ENCODE assay signal across 19 cellular contexts in the genomic region with DNA sequence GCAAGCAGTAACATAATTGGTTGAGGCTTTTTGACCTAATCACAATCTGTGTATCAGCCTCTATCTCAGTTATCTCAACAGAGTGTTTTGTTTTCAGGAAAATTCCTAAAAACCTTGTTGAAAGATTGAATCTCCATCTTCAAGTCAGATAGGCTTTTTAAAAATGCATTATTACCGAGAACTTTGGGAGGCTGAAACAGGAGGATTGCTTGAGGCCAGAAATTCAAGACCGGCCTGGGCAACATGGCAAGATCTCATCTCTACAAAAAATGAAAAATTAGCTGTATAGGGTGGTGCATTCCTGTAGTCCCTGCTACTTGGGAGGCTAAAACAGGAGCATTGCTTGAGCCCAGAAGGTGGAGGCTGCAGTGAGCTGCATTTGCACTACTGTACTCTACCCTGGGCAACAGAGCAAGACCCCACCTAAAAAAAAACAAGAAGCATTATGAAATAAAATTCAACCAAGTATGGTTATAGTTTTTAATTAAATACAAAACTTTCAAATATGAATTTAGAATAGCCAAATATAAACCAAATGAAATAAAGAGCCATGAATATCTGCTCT.
DNase-seq lines count a peak whose midpoint lies in the region; ATAC-seq, FAIRE-seq and TF ChIP-seq lines count a peak whose summit lies in the region.
"Had no signal": no experiment of that assay in that cellular context is flagged by ENCODE, and none has a peak within 500 bp of the region (broad histone marks: within the 10 kb centered on the region; RNA-seq: fewer than 3 reads in every experiment).

No MANE protein-coding gene starts in this region.

- no peak overlapping the region for H2AK5ac ChIP-seq in IMR-90 (ENCODE audit: low read depth, low read length)

- H3K4me3 ChIP-seq in IMR-90 (ENCODE audit: insufficient read depth, low read depth, low read length) (no peak overlapping the region), K562 (no peak overlapping the region), smooth muscle cell (no peak overlapping the region)
- H3K4me3 ChIP-seq: GM23338, HAP-1, MG63 had no signal

- H2BK120ac ChIP-seq in IMR-90 (ENCODE audit: low read depth, low read length), result no peak overlapping the region

- H3K9me3 Mint-ChIP-seq in activated CD4-positive, alpha-beta memory T cell treated with anti-CD3 and anti-CD28 coated beads for 36 hours, result peaks cover 14% of the 10 kb centered on the region
- H3K9me3 Mint-ChIP-seq in activated CD4-positive, alpha-beta memory T cell treated with anti-CD3 and anti-CD28 coated beads, Interleukin-2, amount 10 ng/mL, durations not matched to agents 7 days and 5 days, result peaks cover 4% of the 10 kb centered on the region
- no peaks in the 10 kb centered on the region for H3K9me3 Mint-ChIP-seq in HFFc6
- H3K9me3 Mint-ChIP-seq: GM23338 had no signal

- CTCF ChIA-PET in activated CD4-positive, alpha-beta memory T cell treated with anti-CD3 and anti-CD28 coated beads for 36 hours (lab: Charles Lee), result interaction anchor here (1.3 kb wide), 1 partner anchor 30 kb away, joined by 3 read pairs; no protein-coding TSS in a partner anchor
- CTCF ChIA-PET in activated CD4-positive, alpha-beta memory T cell treated with anti-CD3 and anti-CD28 coated beads, Interleukin-2, amount 10 ng/mL, durations not matched to agents 7 days and 5 days (lab: Charles Lee), result no interaction called here
- CTCF ChIA-PET in IMR-90 (lab: Yijun Ruan, JAX) (no interaction called here), K562 (lab: Yijun Ruan, JAX; ENCODE audit: low intra/inter-chr PET ratio) (no interaction called here)

- H3F3A ChIP-seq in smooth muscle cell (ENCODE audit: low read depth), result peaks cover 25% of the 10 kb centered on the region

- in situ Hi-C loops in IMR-90 (cut with MboI; ENCODE audit: low sequenced_read_pairs) (no loop called here), K562 (cut with MboI) (no loop called here)

- no peaks in the 10 kb centered on the region for H3K27me3 Mint-ChIP-seq in activated CD4-positive, alpha-beta memory T cell treated with anti-CD3 and anti-CD28 coated beads for 36 hours
- H3K27me3 Mint-ChIP-seq in activated CD4-positive, alpha-beta memory T cell treated with anti-CD3 and anti-CD28 coated beads, Interleukin-2, amount 10 ng/mL, durations not matched to agents 7 days and 5 days, result no peaks in the 10 kb centered on the region
- no peaks in the 10 kb centered on the region for H3K27me3 Mint-ChIP-seq in HFFc6 (ENCODE audit: insufficient read depth)
- H3K27me3 Mint-ChIP-seq: CD4-positive, CD25-positive, alpha-beta regulatory T cell had no signal

- intact Hi-C loops in activated CD4-positive, alpha-beta memory T cell treated with anti-CD3 and anti-CD28 coated beads for 36 hours (cut with micrococcal nuclease), result no loop called here
- intact Hi-C loops in IMR-90 (cut with micrococcal nuclease), result no loop called here
- intact Hi-C loops in K562 (cut with micrococcal nuclease), result no loop called here

- TF ChIP-seq CTCF in IMR-90 (conservative IDR thresholded peaks at IDR 0.05; ENCODE audit: low read depth, low read length) (no peak), K562 (IDR thresholded peaks at IDR 0.05 in 2 of 3, conservative IDR thresholded peaks at IDR 0.05 in 1 of 3; ENCODE audit: insufficient read depth in 2 of 3, low read depth in 1 of 3, low read length in 3 of 3) (no peak), smooth muscle cell (IDR thresholded peaks at IDR 0.05; ENCODE audit: borderline replicate concordance, insufficient read depth, poor library complexity, severe bottlenecking) (no peak), HFFc6 (IDR thresholded peaks at IDR 0.05) (no peak)

- no peaks in the 10 kb centered on the region for H3K27me3 ChIP-seq in IMR-90 (ENCODE audit: control insufficient read depth, insufficient read depth, low read length)
- H3K27me3 ChIP-seq in K562 (ENCODE audit: control insufficient read depth in 2 of 2, insufficient read depth in 2 of 2, low read length in 2 of 2), result no peaks in the 10 kb centered on the region
- H3K27me3 ChIP-seq in smooth muscle cell (ENCODE audit: low read depth), result no peaks in the 10 kb centered on the region
- H3K27me3 ChIP-seq: MG63 had no signal

- no peak overlapping the region for H2BK15ac ChIP-seq in IMR-90 (ENCODE audit: low read depth, low read length)

- H3K9me1 ChIP-seq in IMR-90 (ENCODE audit: insufficient read depth, low read length) (0 out of 2 replicates have a peak, but pooled peaks cover 2% of the 10 kb centered on the region), K562 (ENCODE audit: control insufficient read depth, insufficient read depth, low read length) (no peaks in the 10 kb centered on the region)

- no peak overlapping the region for H2AK9ac ChIP-seq in IMR-90 (replicated peaks; ENCODE audit: low read depth, low read length, poor library complexity)

- H2BK5ac ChIP-seq in IMR-90 (ENCODE audit: low read depth, low read length, poor library complexity, severe bottlenecking), result no peak overlapping the region

- no peak for DNase-seq in activated CD4-positive, alpha-beta memory T cell treated with anti-CD3 and anti-CD28 coated beads for 36 hours
- no peak for DNase-seq in activated CD4-positive, alpha-beta memory T cell treated with anti-CD3 and anti-CD28 coated beads, Interleukin-2, amount 10 ng/mL, durations not matched to agents 7 days and 5 days
- no peak for DNase-seq in IMR-90
- DNase-seq in K562 (ENCODE audit: extremely low read depth in 1 of 4, low spot score in 3 of 4), result no peak
- no peak for DNase-seq in smooth muscle cell (lab: John Stamatoyannopoulos, UW; ENCODE audit: unreplicated experiment)
- no peak for DNase-seq in HFFc6
- DNase-seq: 8988T; CD4-positive, CD25-positive, alpha-beta regulatory T cell; KG1; MG63; NCI-H2029; NCI-H446 treated with DMSO at 0.1 percent for 48 hours; NCI-H526 treated with DMSO at 0.1 percent for 48 hours; SHP77 had no signal

- H3K23ac ChIP-seq in IMR-90 (ENCODE audit: low read depth, low read length), result no peak overlapping the region

- H3K9me3 ChIP-seq in IMR-90 (ENCODE audit: control insufficient read depth, insufficient read depth, low read length) (0 out of 2 replicates have a peak, but pooled peaks cover 2% of the 10 kb centered on the region), K562 (replicated peaks; ENCODE audit: control insufficient read depth, insufficient read depth, low read depth, low read length) (no peaks in the 10 kb centered on the region), smooth muscle cell (replicated peaks; ENCODE audit: low read depth) (no peaks in the 10 kb centered on the region)
- H3K9me3 ChIP-seq: HAP-1, MG63 had no signal

- H3K4ac ChIP-seq in IMR-90 (ENCODE audit: low read depth, low read length), result peak overlapping the region; percentile 0; the same call in 1 of the 2 replicates

- H3K27ac Mint-ChIP-seq in activated CD4-positive, alpha-beta memory T cell treated with anti-CD3 and anti-CD28 coated beads for 36 hours, result peak overlapping the region; percentile 18
- no peak overlapping the region for H3K27ac Mint-ChIP-seq in activated CD4-positive, alpha-beta memory T cell treated with anti-CD3 and anti-CD28 coated beads, Interleukin-2, amount 10 ng/mL, durations not matched to agents 7 days and 5 days
- H3K27ac Mint-ChIP-seq in HFFc6, result no peak overlapping the region
- H3K27ac Mint-ChIP-seq: CD4-positive, CD25-positive, alpha-beta regulatory T cell; GM23338 had no signal

- POLR2A ChIA-PET in activated CD4-positive, alpha-beta memory T cell treated with anti-CD3 and anti-CD28 coated beads for 36 hours (lab: Charles Lee), result interaction anchor here (1.0 to 17.1 kb wide), 5 partner anchors 10 to 61 kb away, joined by 4 to 1283 read pairs (median 4); no protein-coding TSS in a partner anchor
- POLR2A ChIA-PET in activated CD4-positive, alpha-beta memory T cell treated with anti-CD3 and anti-CD28 coated beads, Interleukin-2, amount 10 ng/mL, durations not matched to agents 7 days and 5 days (lab: Charles Lee), result interaction anchor here (1.1 to 20.1 kb wide), 3 partner anchors 7 to 60 kb away, joined by 6 to 2499 read pairs (median 15); no protein-coding TSS in a partner anchor
- POLR2A ChIA-PET in IMR-90 (lab: Charles Lee; ENCODE audit: unreplicated experiment) (no interaction called here), K562 (lab: Yijun Ruan, JAX) (no interaction called here)

- H3K4me1 Mint-ChIP-seq in activated CD4-positive, alpha-beta memory T cell treated with anti-CD3 and anti-CD28 coated beads for 36 hours (ENCODE audit: low read depth), result peaks cover 38% of the 10 kb centered on the region
- H3K4me1 Mint-ChIP-seq in activated CD4-positive, alpha-beta memory T cell treated with anti-CD3 and anti-CD28 coated beads, Interleukin-2, amount 10 ng/mL, durations not matched to agents 7 days and 5 days, result peaks cover 26% of the 10 kb centered on the region
- H3K4me1 Mint-ChIP-seq in HFFc6 (ENCODE audit: low read depth), result peaks cover 25% of the 10 kb centered on the region
- H3K4me1 Mint-ChIP-seq: GM23338 had no signal

- TF ChIP-seq POLR2A in IMR-90 (IDR thresholded peaks at IDR 0.05; ENCODE audit: low read depth, low read length) (no peak), K562 (conservative IDR thresholded peaks at IDR 0.05) (no peak)

- TF ChIP-seq RAD21 in IMR-90 (IDR thresholded peaks at IDR 0.05; ENCODE audit: low read length) (no peak), K562 (CRISPR knock-in tag; conservative IDR thresholded peaks at IDR 0.05 in 1 of 2, IDR thresholded peaks at IDR 0.05 in 1 of 2) (no peak)

- H3K36me3 ChIP-seq in IMR-90 (ENCODE audit: control insufficient read depth, insufficient read depth, low read length) (peaks cover 8% of the 10 kb centered on the region), K562 (ENCODE audit: control insufficient read depth, insufficient read depth, low read length) (peaks cover 49% of the 10 kb centered on the region; the same call in 2 of the 3 replicates), smooth muscle cell (ENCODE audit: low read depth) (peaks cover 14% of the 10 kb centered on the region)

- no peak overlapping the region for H3K4me3 Mint-ChIP-seq in activated CD4-positive, alpha-beta memory T cell treated with anti-CD3 and anti-CD28 coated beads for 36 hours
- no peak overlapping the region for H3K4me3 Mint-ChIP-seq in activated CD4-positive, alpha-beta memory T cell treated with anti-CD3 and anti-CD28 coated beads, Interleukin-2, amount 10 ng/mL, durations not matched to agents 7 days and 5 days
- no peak overlapping the region for H3K4me3 Mint-ChIP-seq in HFFc6
- H3K4me3 Mint-ChIP-seq: CD4-positive, CD25-positive, alpha-beta regulatory T cell; GM23338 had no signal

- H3K14ac ChIP-seq in IMR-90 (replicated peaks; ENCODE audit: low read depth, low read length), result no peak overlapping the region

- no peak overlapping the region for H3K56ac ChIP-seq in IMR-90 (ENCODE audit: extremely low read depth, insufficient read depth, low read length)

- peaks cover 50% of the 10 kb centered on the region for H3K36me3 Mint-ChIP-seq in activated CD4-positive, alpha-beta memory T cell treated with anti-CD3 and anti-CD28 coated beads for 36 hours
- peaks cover 57% of the 10 kb centered on the region for H3K36me3 Mint-ChIP-seq in activated CD4-positive, alpha-beta memory T cell treated with anti-CD3 and anti-CD28 coated beads, Interleukin-2, amount 10 ng/mL, durations not matched to agents 7 days and 5 days (ENCODE audit: low read depth)
- H3K36me3 Mint-ChIP-seq in HFFc6 (ENCODE audit: low read depth), result peaks cover 26% of the 10 kb centered on the region

- H3K9ac ChIP-seq in IMR-90 (ENCODE audit: low read depth, low read length) (no peak overlapping the region), K562 (ENCODE audit: insufficient read depth in 1 of 2, low read depth in 2 of 2, low read length in 2 of 2) (no peak overlapping the region), smooth muscle cell (ENCODE audit: low read depth) (no peak overlapping the region)

- H4K8ac ChIP-seq in IMR-90 (ENCODE audit: low read depth in 2 of 2, low read length in 2 of 2), result no peak overlapping the region

- H4K20me1 ChIP-seq in IMR-90 (ENCODE audit: insufficient read depth, low read length), result no peaks in the 10 kb centered on the region
- H4K20me1 ChIP-seq in K562 (replicated peaks; ENCODE audit: control insufficient read depth, insufficient read depth, low read length), result no peaks in the 10 kb centered on the region
- no peaks in the 10 kb centered on the region for H4K20me1 ChIP-seq in smooth muscle cell (ENCODE audit: low read depth)

- H2AFZ ChIP-seq in IMR-90 (replicated peaks; ENCODE audit: low read length, poor library complexity) (no peak overlapping the region), K562 (ENCODE audit: low read depth, low read length) (no peak overlapping the region), smooth muscle cell (ENCODE audit: low read depth) (no peak overlapping the region)
- H2AFZ ChIP-seq: GM23338 had no signal

- no peak for FAIRE-seq in K562 (lab: Jason Lieb, UNC)
- FAIRE-seq: D721Med, GM18507 had no signal

- no CpG with 5 or more reads among the region's 2 CpGs for WGBS in IMR-90 (ENCODE audit: extremely low coverage in 2 of 2, insufficient read length in 1 of 2), 2 experiments
- 96% methylated on average over 2 of the region's 2 CpGs for WGBS in K562 (ENCODE audit: insufficient coverage, low coverage, missing lambda C conversion rate)
- 96% methylated on average over 2 of the region's 2 CpGs for WGBS in smooth muscle cell (ENCODE audit: low lambda C conversion rate)

- no peaks in the 10 kb centered on the region for H3K79me2 ChIP-seq in K562 (ENCODE audit: control insufficient read depth, insufficient read depth, low read length)
- H3K79me2 ChIP-seq in smooth muscle cell (ENCODE audit: low read depth), result peaks cover 46% of the 10 kb centered on the region

- 0 out of 2 replicates have a peak overlapping the region, but pooled peaks have one; percentile 25 for H3K27ac ChIP-seq in IMR-90 (ENCODE audit: insufficient read depth, low read length)
- H3K27ac ChIP-seq in K562 (ENCODE audit: extremely low read depth, low read depth, low read length), result no peak overlapping the region
- peak overlapping the region; percentile 68 for H3K27ac ChIP-seq in smooth muscle cell (ENCODE audit: low read depth)

- dilution Hi-C loops in IMR-90 (cut with HindIII; ENCODE audit: low sequenced_read_pairs, unreplicated experiment), result no loop called here

- H4K91ac ChIP-seq in IMR-90 (ENCODE audit: insufficient read depth, low read depth, low read length), result no peak overlapping the region

- peaks cover 24 to 53% of the 10 kb centered on the region in 2 experiments for H3K79me1 ChIP-seq in IMR-90 (ENCODE audit: low read depth in 1 of 2, low read length in 2 of 2)

- H3K4me2 ChIP-seq in IMR-90 (ENCODE audit: low read depth, low read length) (no peak overlapping the region), K562 (ENCODE audit: insufficient read depth, low read length) (no peak overlapping the region), smooth muscle cell (no peak overlapping the region)
- H3K4me2 ChIP-seq: GM23338 had no signal

- ATAC-seq in IMR-90 (ENCODE audit: low read depth) (no peak), K562 (no peak), HG02938 (IDR thresholded peaks at IDR 0.05; ENCODE audit: unreplicated experiment) (no peak)
- ATAC-seq: GM23338 had no signal

- no peak overlapping the region for H2BK20ac ChIP-seq in IMR-90 (ENCODE audit: low read depth, low read length)

- BruUV-seq in IMR-90 (replicated peaks; lab: Mats Ljungman, UMichigan) (no TSS peak), K562 (replicated peaks; lab: Mats Ljungman, UMichigan) (no TSS peak)

- no peak overlapping the region for H4K5ac ChIP-seq in IMR-90 (ENCODE audit: low read depth, low read length)

- H3K4me1 ChIP-seq in IMR-90 (ENCODE audit: control insufficient read depth, insufficient read depth, low read length) (peaks cover 8% of the 10 kb centered on the region), K562 (replicated peaks in 1 of 2; ENCODE audit: control insufficient read depth in 2 of 2, insufficient read depth in 2 of 2, low read length in 2 of 2) (peaks cover 7 to 14% of the 10 kb centered on the region in 2 experiments; a peak in 3 of 5 replicates), smooth muscle cell (ENCODE audit: low read depth) (peaks cover 7% of the 10 kb centered on the region)
- H3K4me1 ChIP-seq: HAP-1 had no signal

- no peak overlapping the region for H3K18ac ChIP-seq in IMR-90 (ENCODE audit: low read depth, low read length)

- TF ChIP-seq EP300 in K562 (IDR thresholded peaks at IDR 0.05; ENCODE audit: low read length), result no peak

Comparison
In these comparisons a context has a peak if more than half of its experiments do, and no peak if none do; other contexts are left out.
1. POLR2A ChIA-PET loops: an anchor here in activated CD4-positive, alpha-beta memory T cell treated with anti-CD3 and anti-CD28 coated beads for 36 hours (1.0 to 17.1 kb wide) and activated CD4-positive, alpha-beta memory T cell treated with anti-CD3 and anti-CD28 coated beads, Interleukin-2, amount 10 ng/mL, durations not matched to agents 7 days and 5 days (1.1 to 20.1 kb wide); none called in IMR-90 and K562.